In the genomic region with DNA sequence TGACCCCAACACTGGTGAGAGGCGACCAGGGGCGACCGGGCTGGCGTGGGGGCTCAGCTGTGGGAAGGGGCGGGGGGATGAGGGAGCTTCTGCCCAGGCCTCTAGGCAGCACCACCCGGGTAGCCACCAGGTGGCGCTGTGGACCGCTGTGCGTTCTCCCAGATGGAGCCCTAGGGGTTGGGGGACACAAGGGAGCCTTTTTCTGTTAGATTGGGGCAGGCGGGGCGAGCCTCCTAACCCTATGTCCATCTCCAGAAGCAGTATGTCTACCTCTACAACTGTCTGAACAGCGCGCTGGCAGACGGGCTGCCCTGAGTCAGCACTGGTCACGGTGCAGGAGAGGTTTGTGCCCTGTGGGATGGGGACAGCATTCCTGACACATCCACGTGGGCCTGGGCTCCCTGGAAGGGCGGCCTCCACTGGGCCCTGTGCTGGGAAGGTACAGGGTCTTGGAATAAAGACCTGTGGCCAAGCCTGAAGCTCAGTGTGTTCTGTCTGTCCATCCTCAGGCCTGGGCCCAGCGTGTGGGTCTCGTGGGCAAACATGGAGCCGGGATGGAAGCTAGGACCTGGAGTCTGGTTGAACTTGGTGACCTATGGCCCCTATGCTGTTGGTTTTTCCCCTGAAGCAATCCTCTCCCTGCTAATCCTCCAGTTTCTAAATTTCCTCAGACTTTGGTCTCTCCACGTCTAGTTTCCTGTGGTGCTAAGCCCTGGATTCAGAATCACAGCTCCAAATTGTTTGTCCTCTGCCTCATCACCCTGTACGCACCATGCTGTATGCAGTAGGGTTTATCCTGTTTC, we compare ENCODE assay signal across 1 cellular context.
TF ChIP-seq lines count a peak whose summit lies in the region.

No MANE protein-coding gene starts in this region.

TF ChIP-seq in K562, 482 proteins besides CTCF, POLR2A, EP300 and RAD21 (continued from another document and continues in another):
- no peak for TF ChIP-seq ZNF592 (IDR thresholded peaks at IDR 0.05)
- no peak for TF ChIP-seq SNIP1 (IDR thresholded peaks at IDR 0.05; ENCODE audit: low read depth)
- TF ChIP-seq DACH1 (IDR thresholded peaks at IDR 0.05; ENCODE audit: partially characterized antibody) = peak; percentile 7
- TF ChIP-seq, protein P1, sequence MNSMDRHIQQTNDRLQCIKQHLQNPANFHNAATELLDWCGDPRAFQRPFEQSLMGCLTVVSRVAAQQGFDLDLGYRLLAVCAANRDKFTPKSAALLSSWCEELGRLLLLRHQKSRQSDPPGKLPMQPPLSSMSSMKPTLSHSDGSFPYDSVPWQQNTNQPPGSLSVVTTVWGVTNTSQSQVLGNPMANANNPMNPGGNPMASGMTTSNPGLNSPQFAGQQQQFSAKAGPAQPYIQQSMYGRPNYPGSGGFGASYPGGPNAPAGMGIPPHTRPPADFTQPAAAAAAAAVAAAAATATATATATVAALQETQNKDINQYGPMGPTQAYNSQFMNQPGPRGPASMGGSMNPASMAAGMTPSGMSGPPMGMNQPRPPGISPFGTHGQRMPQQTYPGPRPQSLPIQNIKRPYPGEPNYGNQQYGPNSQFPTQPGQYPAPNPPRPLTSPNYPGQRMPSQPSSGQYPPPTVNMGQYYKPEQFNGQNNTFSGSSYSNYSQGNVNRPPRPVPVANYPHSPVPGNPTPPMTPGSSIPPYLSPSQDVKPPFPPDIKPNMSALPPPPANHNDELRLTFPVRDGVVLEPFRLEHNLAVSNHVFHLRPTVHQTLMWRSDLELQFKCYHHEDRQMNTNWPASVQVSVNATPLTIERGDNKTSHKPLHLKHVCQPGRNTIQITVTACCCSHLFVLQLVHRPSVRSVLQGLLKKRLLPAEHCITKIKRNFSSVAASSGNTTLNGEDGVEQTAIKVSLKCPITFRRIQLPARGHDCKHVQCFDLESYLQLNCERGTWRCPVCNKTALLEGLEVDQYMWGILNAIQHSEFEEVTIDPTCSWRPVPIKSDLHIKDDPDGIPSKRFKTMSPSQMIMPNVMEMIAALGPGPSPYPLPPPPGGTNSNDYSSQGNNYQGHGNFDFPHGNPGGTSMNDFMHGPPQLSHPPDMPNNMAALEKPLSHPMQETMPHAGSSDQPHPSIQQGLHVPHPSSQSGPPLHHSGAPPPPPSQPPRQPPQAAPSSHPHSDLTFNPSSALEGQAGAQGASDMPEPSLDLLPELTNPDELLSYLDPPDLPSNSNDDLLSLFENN (IDR thresholded peaks at IDR 0.05; ENCODE audit: low read depth in 2 of 2, low read length in 2 of 2) = no peak
- no peak for TF ChIP-seq SMARCA4 (IDR thresholded peaks at IDR 0.05)
- no peak for TF ChIP-seq POLR2AphosphoS5 (IDR thresholded peaks at IDR 0.05; ENCODE audit: control insufficient read depth, insufficient read depth, low read depth, low read length)
- TF ChIP-seq, protein P2, sequence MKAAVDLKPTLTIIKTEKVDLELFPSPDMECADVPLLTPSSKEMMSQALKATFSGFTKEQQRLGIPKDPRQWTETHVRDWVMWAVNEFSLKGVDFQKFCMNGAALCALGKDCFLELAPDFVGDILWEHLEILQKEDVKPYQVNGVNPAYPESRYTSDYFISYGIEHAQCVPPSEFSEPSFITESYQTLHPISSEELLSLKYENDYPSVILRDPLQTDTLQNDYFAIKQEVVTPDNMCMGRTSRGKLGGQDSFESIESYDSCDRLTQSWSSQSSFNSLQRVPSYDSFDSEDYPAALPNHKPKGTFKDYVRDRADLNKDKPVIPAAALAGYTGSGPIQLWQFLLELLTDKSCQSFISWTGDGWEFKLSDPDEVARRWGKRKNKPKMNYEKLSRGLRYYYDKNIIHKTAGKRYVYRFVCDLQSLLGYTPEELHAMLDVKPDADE (conservative IDR thresholded peaks at IDR 0.05; ENCODE audit: control insufficient read depth, low read depth, low read length) = no peak
- no peak for TF ChIP-seq NR2F6 (CRISPR knock-in tag; IDR thresholded peaks at IDR 0.05)
- TF ChIP-seq SMC3 (conservative IDR thresholded peaks at IDR 0.05; ENCODE audit: insufficient read depth, low read depth, low read length) = peak; percentile 71
- TF ChIP-seq CTCFL (IDR thresholded peaks at IDR 0.05; ENCODE audit: borderline replicate concordance, insufficient read depth, low read depth, low read length, poor library complexity, severe bottlenecking) = peak; percentile 25
- TF ChIP-seq, protein P3, sequence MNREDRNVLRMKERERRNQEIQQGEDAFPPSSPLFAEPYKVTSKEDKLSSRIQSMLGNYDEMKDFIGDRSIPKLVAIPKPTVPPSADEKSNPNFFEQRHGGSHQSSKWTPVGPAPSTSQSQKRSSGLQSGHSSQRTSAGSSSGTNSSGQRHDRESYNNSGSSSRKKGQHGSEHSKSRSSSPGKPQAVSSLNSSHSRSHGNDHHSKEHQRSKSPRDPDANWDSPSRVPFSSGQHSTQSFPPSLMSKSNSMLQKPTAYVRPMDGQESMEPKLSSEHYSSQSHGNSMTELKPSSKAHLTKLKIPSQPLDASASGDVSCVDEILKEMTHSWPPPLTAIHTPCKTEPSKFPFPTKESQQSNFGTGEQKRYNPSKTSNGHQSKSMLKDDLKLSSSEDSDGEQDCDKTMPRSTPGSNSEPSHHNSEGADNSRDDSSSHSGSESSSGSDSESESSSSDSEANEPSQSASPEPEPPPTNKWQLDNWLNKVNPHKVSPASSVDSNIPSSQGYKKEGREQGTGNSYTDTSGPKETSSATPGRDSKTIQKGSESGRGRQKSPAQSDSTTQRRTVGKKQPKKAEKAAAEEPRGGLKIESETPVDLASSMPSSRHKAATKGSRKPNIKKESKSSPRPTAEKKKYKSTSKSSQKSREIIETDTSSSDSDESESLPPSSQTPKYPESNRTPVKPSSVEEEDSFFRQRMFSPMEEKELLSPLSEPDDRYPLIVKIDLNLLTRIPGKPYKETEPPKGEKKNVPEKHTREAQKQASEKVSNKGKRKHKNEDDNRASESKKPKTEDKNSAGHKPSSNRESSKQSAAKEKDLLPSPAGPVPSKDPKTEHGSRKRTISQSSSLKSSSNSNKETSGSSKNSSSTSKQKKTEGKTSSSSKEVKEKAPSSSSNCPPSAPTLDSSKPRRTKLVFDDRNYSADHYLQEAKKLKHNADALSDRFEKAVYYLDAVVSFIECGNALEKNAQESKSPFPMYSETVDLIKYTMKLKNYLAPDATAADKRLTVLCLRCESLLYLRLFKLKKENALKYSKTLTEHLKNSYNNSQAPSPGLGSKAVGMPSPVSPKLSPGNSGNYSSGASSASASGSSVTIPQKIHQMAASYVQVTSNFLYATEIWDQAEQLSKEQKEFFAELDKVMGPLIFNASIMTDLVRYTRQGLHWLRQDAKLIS (CRISPR knock-in tag; IDR thresholded peaks at IDR 0.05) = no peak
- TF ChIP-seq, protein P4, sequence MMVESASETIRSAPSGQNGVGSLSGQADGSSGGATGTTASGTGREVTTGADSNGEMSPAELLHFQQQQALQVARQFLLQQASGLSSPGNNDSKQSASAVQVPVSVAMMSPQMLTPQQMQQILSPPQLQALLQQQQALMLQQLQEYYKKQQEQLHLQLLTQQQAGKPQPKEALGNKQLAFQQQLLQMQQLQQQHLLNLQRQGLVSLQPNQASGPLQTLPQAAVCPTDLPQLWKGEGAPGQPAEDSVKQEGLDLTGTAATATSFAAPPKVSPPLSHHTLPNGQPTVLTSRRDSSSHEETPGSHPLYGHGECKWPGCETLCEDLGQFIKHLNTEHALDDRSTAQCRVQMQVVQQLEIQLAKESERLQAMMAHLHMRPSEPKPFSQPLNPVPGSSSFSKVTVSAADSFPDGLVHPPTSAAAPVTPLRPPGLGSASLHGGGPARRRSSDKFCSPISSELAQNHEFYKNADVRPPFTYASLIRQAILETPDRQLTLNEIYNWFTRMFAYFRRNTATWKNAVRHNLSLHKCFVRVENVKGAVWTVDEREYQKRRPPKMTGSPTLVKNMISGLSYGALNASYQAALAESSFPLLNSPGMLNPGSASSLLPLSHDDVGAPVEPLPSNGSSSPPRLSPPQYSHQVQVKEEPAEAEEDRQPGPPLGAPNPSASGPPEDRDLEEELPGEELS (CRISPR knock-in tag; IDR thresholded peaks at IDR 0.05; ENCODE audit: borderline replicate concordance) = no peak
- TF ChIP-seq CBX3 (IDR thresholded peaks at IDR 0.05; ENCODE audit: borderline replicate concordance in 1 of 2, low read length in 2 of 2) = no peak
- TF ChIP-seq ZBTB7A (IDR thresholded peaks at IDR 0.05; ENCODE audit: borderline replicate concordance, control insufficient read depth, low read depth, low read length) = peak; percentile 72; the same call in 1 of the 2 replicates
- TF ChIP-seq, protein P5, sequence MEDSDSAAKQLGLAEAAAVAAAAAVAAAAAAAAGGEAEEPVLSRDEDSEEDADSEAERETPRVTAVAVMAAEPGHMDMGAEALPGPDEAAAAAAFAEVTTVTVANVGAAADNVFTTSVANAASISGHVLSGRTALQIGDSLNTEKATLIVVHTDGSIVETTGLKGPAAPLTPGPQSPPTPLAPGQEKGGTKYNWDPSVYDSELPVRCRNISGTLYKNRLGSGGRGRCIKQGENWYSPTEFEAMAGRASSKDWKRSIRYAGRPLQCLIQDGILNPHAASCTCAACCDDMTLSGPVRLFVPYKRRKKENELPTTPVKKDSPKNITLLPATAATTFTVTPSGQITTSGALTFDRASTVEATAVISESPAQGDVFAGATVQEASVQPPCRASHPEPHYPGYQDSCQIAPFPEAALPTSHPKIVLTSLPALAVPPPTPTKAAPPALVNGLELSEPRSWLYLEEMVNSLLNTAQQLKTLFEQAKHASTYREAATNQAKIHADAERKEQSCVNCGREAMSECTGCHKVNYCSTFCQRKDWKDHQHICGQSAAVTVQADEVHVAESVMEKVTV (CRISPR knock-in tag; IDR thresholded peaks at IDR 0.05) = peak; percentile 50; the same call in 1 of the 2 replicates
- no peak for TF ChIP-seq ZBED1 (IDR thresholded peaks at IDR 0.05)
- TF ChIP-seq TAF9B (IDR thresholded peaks at IDR 0.05; ENCODE audit: partially characterized antibody) = no peak
- TF ChIP-seq HCFC1 (IDR thresholded peaks at IDR 0.05; ENCODE audit: low read depth, low read length) = no peak
- no peak for TF ChIP-seq PRPF4 (IDR thresholded peaks at IDR 0.05; ENCODE audit: insufficient read depth, low read depth, low read length, poor library complexity, severe bottlenecking)
- TF ChIP-seq TFAP4 (CRISPR knock-in tag; IDR thresholded peaks at IDR 0.05; ENCODE audit: borderline replicate concordance) = peak; percentile 79
- TF ChIP-seq TCF3 (CRISPR knock-in tag; IDR thresholded peaks at IDR 0.05) = no peak
- no peak for TF ChIP-seq XRCC4 (IDR thresholded peaks at IDR 0.05; ENCODE audit: extremely low read depth, insufficient read depth, insufficient read length)
- TF ChIP-seq FUS (optimal IDR thresholded peaks at IDR 0.05; ENCODE audit: low read depth, low read length) = no peak
- TF ChIP-seq BCOR (IDR thresholded peaks at IDR 0.05) = no peak
- no peak for TF ChIP-seq RFX1 (IDR thresholded peaks at IDR 0.05)
- TF ChIP-seq, protein P6, sequence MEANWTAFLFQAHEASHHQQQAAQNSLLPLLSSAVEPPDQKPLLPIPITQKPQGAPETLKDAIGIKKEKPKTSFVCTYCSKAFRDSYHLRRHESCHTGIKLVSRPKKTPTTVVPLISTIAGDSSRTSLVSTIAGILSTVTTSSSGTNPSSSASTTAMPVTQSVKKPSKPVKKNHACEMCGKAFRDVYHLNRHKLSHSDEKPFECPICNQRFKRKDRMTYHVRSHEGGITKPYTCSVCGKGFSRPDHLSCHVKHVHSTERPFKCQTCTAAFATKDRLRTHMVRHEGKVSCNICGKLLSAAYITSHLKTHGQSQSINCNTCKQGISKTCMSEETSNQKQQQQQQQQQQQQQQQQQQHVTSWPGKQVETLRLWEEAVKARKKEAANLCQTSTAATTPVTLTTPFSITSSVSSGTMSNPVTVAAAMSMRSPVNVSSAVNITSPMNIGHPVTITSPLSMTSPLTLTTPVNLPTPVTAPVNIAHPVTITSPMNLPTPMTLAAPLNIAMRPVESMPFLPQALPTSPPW (CRISPR knock-in tag; IDR thresholded peaks at IDR 0.05) = peak; percentile 75
- no peak for TF ChIP-seq TSC22D4 (tag; IDR thresholded peaks at IDR 0.05)
- TF ChIP-seq MYC (IDR thresholded peaks at IDR 0.05; ENCODE audit: low read depth, low read length) = no peak
- no peak for TF ChIP-seq MYC (CRISPR knock-in tag; IDR thresholded peaks at IDR 0.05; ENCODE audit: borderline replicate concordance, low read depth)
- peak; percentile 92 for TF ChIP-seq STAG1 (CRISPR knock-in tag; IDR thresholded peaks at IDR 0.05; ENCODE audit: borderline replicate concordance)
- TF ChIP-seq ZNF696 (CRISPR knock-in tag; conservative IDR thresholded peaks at IDR 0.05) = no peak
